1 cellular context compared by ENCODE assay signal in the genomic region with DNA sequence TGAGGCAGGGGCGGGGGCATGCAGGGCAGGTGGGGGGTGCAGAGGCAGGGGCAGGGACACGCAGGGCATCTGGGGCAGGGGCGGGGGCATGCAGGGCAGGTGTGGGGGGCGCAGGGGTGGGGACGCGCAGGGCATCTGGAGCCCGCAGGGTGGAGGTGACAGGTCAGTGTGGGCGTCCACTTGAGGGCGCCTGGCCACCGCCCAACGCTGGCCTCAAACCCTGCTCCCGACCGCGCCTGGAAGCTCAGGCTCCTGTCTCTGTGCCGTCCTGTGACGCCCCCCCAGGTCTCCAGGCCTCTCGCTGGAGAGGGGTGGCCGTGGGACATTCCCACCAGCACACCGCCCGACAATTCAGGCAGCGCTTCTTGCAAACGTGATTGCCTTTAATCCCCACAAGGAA. TPM values are rescaled to one million over a fixed set of nuclear protein-coding genes. Genes with fewer than 3 reads are reported as not detected.
"Had no signal": no experiment of that assay in that cellular context is flagged by ENCODE, and none has a peak within 500 bp of the region (broad histone marks: within the 10 kb centered on the region; RNA-seq: fewer than 3 reads in every experiment).

No MANE protein-coding gene starts in this region.

RNA-seq across cellular contexts. Expression of a gene that starts 59.4 kb away (rescaled TPM):
- total RNA-seq: activated T-helper 1 cell treated with anti-CD3 and anti-CD28 coated beads, Interleukin-12 subunit alpha, Interleukin-12 subunit beta, Interleukin-2, Interleukin-4 antibody, amounts not matched to agents 30 ng/mL and 10 ng/mL and 1 ng/mL, durations not matched to agents 14 hours and 24 hours and 36 hours had no signal
